In the genomic region with DNA sequence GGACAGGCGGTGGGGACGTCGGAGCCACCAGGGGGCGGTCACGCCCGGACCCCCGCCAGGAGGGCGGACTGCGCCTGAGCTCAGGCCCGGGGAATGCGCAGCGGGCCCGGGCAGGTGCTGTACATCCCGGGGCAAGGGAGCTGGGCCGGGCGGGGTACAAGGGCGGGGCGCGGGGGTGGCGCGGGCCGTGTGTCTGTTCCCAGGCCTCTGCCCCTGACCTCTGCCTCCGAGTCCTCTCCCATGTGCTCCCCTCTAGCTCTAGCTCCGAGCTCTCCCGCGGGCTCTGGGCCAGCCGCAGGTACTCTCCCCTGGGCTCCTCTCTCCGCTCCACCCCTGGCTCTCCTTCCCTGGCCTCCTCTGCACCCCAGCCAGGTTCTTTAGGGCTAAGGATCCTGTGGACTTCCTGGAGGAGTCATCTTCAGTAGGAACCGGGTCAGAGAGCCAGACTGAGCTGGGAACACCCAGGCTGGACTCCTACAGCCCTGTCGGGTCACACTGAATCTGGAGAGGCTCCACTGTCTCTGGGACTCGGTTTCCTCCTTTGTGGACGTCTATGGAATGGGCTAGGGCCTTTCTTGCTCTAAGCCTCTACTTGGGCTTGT, we compare ENCODE assay signal across 9 cellular contexts. TPM values are rescaled to one million over a fixed set of nuclear protein-coding genes. Genes with fewer than 3 reads are reported as not detected.
DNase-seq lines count a peak whose midpoint lies in the region; ATAC-seq and TF ChIP-seq lines count a peak whose summit lies in the region.
"Had no signal": no experiment of that assay in that cellular context is flagged by ENCODE, and none has a peak within 500 bp of the region (broad histone marks: within the 10 kb centered on the region; RNA-seq: fewer than 3 reads in every experiment).

No MANE protein-coding gene starts in this region.

- H3K27ac ChIP-seq in caudate nucleus (ENCODE audit: low read depth, low read length): no peak overlapping the region

- H3K27me3 Mint-ChIP-seq in Calu3 (ENCODE audit: unreplicated experiment) (no peaks in the 10 kb centered on the region), osteocyte (ENCODE audit: unreplicated experiment) (no peaks in the 10 kb centered on the region)

- H3K4me3 Mint-ChIP-seq in Calu3 (ENCODE audit: low read depth, unreplicated experiment) (peak overlapping the region; percentile 92), osteocyte (ENCODE audit: unreplicated experiment) (peak overlapping the region; percentile 23)
- H3K4me3 Mint-ChIP-seq: activated naive CD8-positive, alpha-beta T cell had no signal

- H3K4me1 Mint-ChIP-seq in Calu3 (ENCODE audit: low read depth, unreplicated experiment) (peaks cover 15% of the 10 kb centered on the region), osteocyte (ENCODE audit: unreplicated experiment) (peaks cover 50% of the 10 kb centered on the region)

- H3K9me3 Mint-ChIP-seq in Calu3 (ENCODE audit: low read depth, unreplicated experiment): no peaks in the 10 kb centered on the region
- no peaks in the 10 kb centered on the region for H3K9me3 Mint-ChIP-seq in osteocyte (ENCODE audit: unreplicated experiment)

- DNase-seq in Calu3 (peak; percentile 91), NCI-H460 (ENCODE audit: extremely low read depth, low read depth) (peak; percentile 33), epithelial cell of esophagus (ENCODE audit: low read depth) (peak; percentile 90), osteocyte (ENCODE audit: extremely low spot score, unreplicated experiment) (no peak), medulla oblongata (ENCODE audit: extremely low spot score) (no peak), NCI-H1092 (lab: John Stamatoyannopoulos, UW) (no peak), caudate nucleus (lab: John Stamatoyannopoulos, UW) (no peak)

- H3K36me3 Mint-ChIP-seq in Calu3 (ENCODE audit: insufficient read depth, unreplicated experiment): peaks cover 76% of the 10 kb centered on the region
- H3K36me3 Mint-ChIP-seq in osteocyte (ENCODE audit: unreplicated experiment): no peaks in the 10 kb centered on the region
- H3K36me3 Mint-ChIP-seq: activated naive CD8-positive, alpha-beta T cell had no signal

- ATAC-seq in HG03097 (IDR thresholded peaks at IDR 0.05; ENCODE audit: low FRiP score, unreplicated experiment): no peak

- intact Hi-C loops in Calu3 (cut with micrococcal nuclease; ENCODE audit: unreplicated experiment): loop anchor here (1.0 kb wide), 1 partner anchor 76 kb away; no protein-coding TSS in a partner anchor

- TF ChIP-seq CTCF in Calu3 (IDR thresholded peaks at IDR 0.05; ENCODE audit: unreplicated experiment) (no peak), epithelial cell of esophagus (IDR thresholded peaks at IDR 0.05; ENCODE audit: insufficient read depth, low read depth, low read length, missing control alignments) (peak; percentile 57), osteocyte (IDR thresholded peaks at IDR 0.05) (no peak)

- H3K27ac Mint-ChIP-seq in Calu3 (ENCODE audit: unreplicated experiment) (peak overlapping the region; percentile 89), osteocyte (ENCODE audit: unreplicated experiment) (peak overlapping the region; percentile 95)
- H3K27ac Mint-ChIP-seq: activated naive CD8-positive, alpha-beta T cell had no signal

- H3K4me3 ChIP-seq in epithelial cell of esophagus (ENCODE audit: low read length): peak overlapping the region; percentile 100

- BruUV-seq in Calu3 (replicated peaks; lab: Mats Ljungman, UMichigan): no TSS peak

- CTCF ChIA-PET in Calu3 (lab: Charles Lee): interaction anchor here (0.5 to 3.7 kb wide), 19 partner anchors 9 to 492 kb away, joined by 3 to 55 read pairs (median 4); a partner anchor contains a TSS

RNA-seq across cellular contexts. Expression of a gene that starts 2.3 kb away (rescaled TPM):
- 98.4 and 135 TPM in 2 replicates for total RNA-seq in Calu3 (2022)
- total RNA-seq in NCI-H460 (2014; rRNA removed; shearing (Covaris generic)): 2.9 and 5.2 TPM in 2 replicates
- 2.6 and 5.7 TPM in 2 replicates for polyA plus RNA-seq in NCI-H460 (2014; cell fraction: nucleus; rRNA removed)
- total RNA-seq in osteocyte: 48.7 and 53.5 TPM in 2 replicates

RNA-seq across cellular contexts. Expression of a gene that starts 3.9 kb away (rescaled TPM):
- total RNA-seq in Calu3 (2022): 22.5 and 25.8 TPM in 2 replicates
- total RNA-seq in NCI-H460 (2014; rRNA removed; shearing (Covaris generic)): 11.3 and 12.7 TPM in 2 replicates
- 8.7 and 27.6 TPM in 2 replicates for polyA plus RNA-seq in NCI-H460 (2014; cell fraction: nucleus; rRNA removed)
- total RNA-seq in osteocyte: 7.6 and 9.1 TPM in 2 replicates

RNA-seq across cellular contexts. Expression of a gene that starts 21.1 kb away (rescaled TPM):
- total RNA-seq in Calu3 (2022): 55.7 and 58.9 TPM in 2 replicates
- total RNA-seq in NCI-H460 (2014; rRNA removed; shearing (Covaris generic)): 81.5 and 102 TPM in 2 replicates
- 59.2 and 79.0 TPM in 2 replicates for polyA plus RNA-seq in NCI-H460 (2014; cell fraction: nucleus; rRNA removed)
- 96.7 and 117 TPM in 2 replicates for total RNA-seq in osteocyte

RNA-seq across cellular contexts. Expression of a gene that starts 32.2 kb away (rescaled TPM):
- total RNA-seq in Calu3 (2022) (56.4 and 57.7 TPM in 2 replicates), osteocyte (32.1 and 32.7 TPM in 2 replicates)
- total RNA-seq in NCI-H460 (2014; rRNA removed; shearing (Covaris generic)): 11.2 and 12.3 TPM in 2 replicates
- 63.1 and 65.3 TPM in 2 replicates for polyA plus RNA-seq in NCI-H460 (2014; cell fraction: nucleus; rRNA removed)

Comparison
In these comparisons a context has a peak if more than half of its experiments do, and no peak if none do; other contexts are left out.
1. DNase-seq: peak in Calu3 (single experiment), NCI-H460 (single experiment) and epithelial cell of esophagus (single experiment); none in osteocyte (single experiment), medulla oblongata (single experiment), NCI-H1092 (single experiment) and caudate nucleus (0 of 61).